In genomic region chr19:48695743-48696352, GRCh38 we compare ENCODE assay signal across 9 cellular contexts. TPM values are rescaled to one million over a fixed set of nuclear protein-coding genes. Genes with fewer than 3 reads are reported as not detected.
DNase-seq lines count a peak whose midpoint lies in the region; ATAC-seq and TF ChIP-seq lines count a peak whose summit lies in the region.
"Had no signal": no experiment of that assay in that cellular context is flagged by ENCODE, and none has a peak within 500 bp of the region (broad histone marks: within the 10 kb centered on the region; RNA-seq: fewer than 3 reads in every experiment).

TSS of gene FUT2 (plus strand) at chr19:48695971. CDS start at chr19:48702957, 6,986 bp downstream.

- H3K27ac ChIP-seq in mesenchymal stem cell (ENCODE audit: low read length, poor library complexity, severe bottlenecking) (no peak within 1 kb of the TSS), vagina (peak within 1 kb of the TSS; percentile 64)

- H3K9ac ChIP-seq in mesenchymal stem cell (ENCODE audit: low read length): peak within 1 kb of the TSS; percentile 27

- no peak within 1 kb of the TSS for H2AFZ ChIP-seq in mesenchymal stem cell (ENCODE audit: low read depth, low read length)

- H3K4me1 Mint-ChIP-seq in MCF 10A (ENCODE audit: insufficient read depth, unreplicated experiment): peaks cover 12% of the 10 kb centered on the region
- H3K4me1 Mint-ChIP-seq in central memory CD8-positive, alpha-beta T cell: peaks cover 11% of the 10 kb centered on the region

- H4K8ac ChIP-seq in mesenchymal stem cell (ENCODE audit: low read length): peak within 1 kb of the TSS; percentile 57

- POLR2A ChIA-PET in MCF 10A (lab: Yijun Ruan, JAX): interaction anchor here (0.7 to 1.6 kb wide), 3 partner anchors 12 to 369 kb away, joined by 3 to 4 read pairs (median 3); no protein-coding TSS in a partner anchor
- POLR2A ChIA-PET in HEK293T (lab: Yijun Ruan, JAX): no interaction called here

- no peak within 1 kb of the TSS for H3K27ac Mint-ChIP-seq in MCF 10A (ENCODE audit: low read depth, unreplicated experiment)
- H3K27ac Mint-ChIP-seq in central memory CD8-positive, alpha-beta T cell (ENCODE audit: low read depth): peak within 1 kb of the TSS; percentile 55

- H3K36me3 ChIP-seq in mesenchymal stem cell (ENCODE audit: control insufficient read depth in 1 of 2, insufficient read depth in 2 of 2, low read depth in 1 of 2, low read length in 2 of 2) (no peaks in the 10 kb centered on the region), vagina (peaks cover 0 to under 1% of the 10 kb centered on the region in 2 donors)

- peak within 1 kb of the TSS; percentile 57 for H2BK15ac ChIP-seq in mesenchymal stem cell (ENCODE audit: low read depth, poor library complexity, severe bottlenecking)

- no peaks in the 10 kb centered on the region for H3K9me3 Mint-ChIP-seq in MCF 10A (ENCODE audit: unreplicated experiment)
- H3K9me3 Mint-ChIP-seq in central memory CD8-positive, alpha-beta T cell: no peaks in the 10 kb centered on the region

- TF ChIP-seq POLR2A in vagina (IDR thresholded peaks at IDR 0.05): no peak

- no peaks in the 10 kb centered on the region for H3K36me3 Mint-ChIP-seq in MCF 10A (ENCODE audit: insufficient read depth, unreplicated experiment)
- no peaks in the 10 kb centered on the region for H3K36me3 Mint-ChIP-seq in central memory CD8-positive, alpha-beta T cell (ENCODE audit: insufficient read depth)

- no peak for TF ChIP-seq CTCF in MCF 10A (IDR thresholded peaks at IDR 0.05; ENCODE audit: unreplicated experiment)
- TF ChIP-seq CTCF in vagina (IDR thresholded peaks at IDR 0.05): no peak

- peak within 1 kb of the TSS; percentile 57 for H3K4me2 ChIP-seq in mesenchymal stem cell (ENCODE audit: low read length, poor library complexity, severe bottlenecking)

- no peak within 1 kb of the TSS for H3K4me3 Mint-ChIP-seq in MCF 10A (ENCODE audit: unreplicated experiment)
- peak within 1 kb of the TSS; percentile 62 for H3K4me3 Mint-ChIP-seq in central memory CD8-positive, alpha-beta T cell

- BruUV-seq in MCF 10A (replicated peaks; lab: Mats Ljungman, UMichigan): no TSS peak

- H3K4ac ChIP-seq in mesenchymal stem cell (ENCODE audit: low read depth in 1 of 2, low read length in 2 of 2): peak within 1 kb of the TSS in 1 of 2 experiments; percentile 49

- no peak within 1 kb of the TSS for H2AK5ac ChIP-seq in mesenchymal stem cell (ENCODE audit: low read length, severe bottlenecking)

- WGBS in mesenchymal stem cell: 14% methylated on average over 11 of the region's 16 CpGs

- H3K27me3 Mint-ChIP-seq in MCF 10A (ENCODE audit: insufficient read depth, unreplicated experiment): no peaks in the 10 kb centered on the region
- peaks cover 27% of the 10 kb centered on the region for H3K27me3 Mint-ChIP-seq in central memory CD8-positive, alpha-beta T cell

- H3K14ac ChIP-seq in mesenchymal stem cell (ENCODE audit: low read length in 2 of 2): peak within 1 kb of the TSS in 1 of 2 experiments; percentile 89

- no peak for ATAC-seq in central memory CD8-positive, alpha-beta T cell (replicated peaks; ENCODE audit: extremely low read depth, poor library complexity, severe bottlenecking)

- H3K9me3 ChIP-seq in mesenchymal stem cell (ENCODE audit: control insufficient read depth, low read length): no peaks in the 10 kb centered on the region
- H3K9me3 ChIP-seq in vagina: no peaks in the 10 kb centered on the region

- H2BK12ac ChIP-seq in mesenchymal stem cell (ENCODE audit: low read length in 2 of 2): peak within 1 kb of the TSS in 1 of 2 experiments; percentile 66

- peak within 1 kb of the TSS in 1 of 2 experiments; percentile 74 for H3K23ac ChIP-seq in mesenchymal stem cell (ENCODE audit: low read length in 2 of 2)

- H3K27me3 ChIP-seq in mesenchymal stem cell (ENCODE audit: control insufficient read depth in 1 of 2, insufficient read depth in 1 of 2, low read length in 2 of 2): peaks cover 8 to 21% of the 10 kb centered on the region in 2 experiments
- H3K27me3 ChIP-seq in vagina: no peaks in the 10 kb centered on the region

- H3K4me3 ChIP-seq in mesenchymal stem cell (ENCODE audit: insufficient read depth in 1 of 2, low read depth in 1 of 2, low read length in 2 of 2): peak within 1 kb of the TSS in 1 of 2 experiments; percentile 38
- H3K4me3 ChIP-seq in vagina: peak within 1 kb of the TSS in 1 of 2 donors; percentile 37

- in situ Hi-C loops in T47D (cut with HindIII; ENCODE audit: low pct_unique_long_range_greater_than_20kb, low sequenced_read_pairs): no loop called here

- H3K79me1 ChIP-seq in mesenchymal stem cell (replicated peaks; ENCODE audit: low read length, poor library complexity, severe bottlenecking): no peaks in the 10 kb centered on the region

- H4K91ac ChIP-seq in mesenchymal stem cell (ENCODE audit: low read length): peak within 1 kb of the TSS; percentile 62

- CTCF ChIA-PET in MCF 10A (lab: Yijun Ruan, JAX): interaction anchor here (1.9 kb wide), 1 partner anchor 20 kb away, joined by 5 read pairs; no protein-coding TSS in a partner anchor
- CTCF ChIA-PET in HEK293T (lab: Yijun Ruan, JAX): interaction anchor here (1.1 kb wide), 1 partner anchor 20 kb away, joined by 3 read pairs; no protein-coding TSS in a partner anchor

- peaks cover 20% of the 10 kb centered on the region for H3K4me1 ChIP-seq in mesenchymal stem cell (ENCODE audit: control insufficient read depth, insufficient read depth, low read depth, low read length)
- H3K4me1 ChIP-seq in vagina: peaks cover 13% of the 10 kb centered on the region

- intact Hi-C loops in MCF 10A (cut with micrococcal nuclease): no loop called here
- intact Hi-C loops in vagina (cut with DNase I): no loop called here

- H2BK120ac ChIP-seq in mesenchymal stem cell (ENCODE audit: low read depth, low read length): peak within 1 kb of the TSS; percentile 22

- H3K18ac ChIP-seq in mesenchymal stem cell (ENCODE audit: low read depth in 1 of 2, low read length in 2 of 2): peak within 1 kb of the TSS in 1 of 2 experiments; percentile 63

- no peak within 1 kb of the TSS for H2BK5ac ChIP-seq in mesenchymal stem cell (ENCODE audit: low read depth, low read length, poor library complexity, severe bottlenecking)

- DNase-seq in T47D (ENCODE audit: low read depth in 1 of 2, low spot score in 1 of 2) (peak; percentile 63 to 64), MCF 10A (ENCODE audit: unreplicated experiment) (no peak), mesenchymal stem cell (no peak), vagina (ENCODE audit: extremely low spot score in 2 of 2) (no peak), HEK293T (ENCODE audit: extremely low spot score) (no peak), NCI-H2227 treated with DMSO at 0.1 percent for 48 hours (lab: John Stamatoyannopoulos, UW) (no peak), NCI-H1048 (lab: John Stamatoyannopoulos, UW) (no peak)
- no peak for DNase-seq in central memory CD8-positive, alpha-beta T cell (ENCODE audit: low spot score in 2 of 2)

TF ChIP-seq in HEK293T, 16 proteins besides CTCF, POLR2A, EP300 and RAD21:
- TF ChIP-seq TARDBP (IDR thresholded peaks at IDR 0.05) (no peak), BHLHE40 (IDR thresholded peaks at IDR 0.05; ENCODE audit: borderline replicate concordance) (no peak), L3MBTL2 (conservative IDR thresholded peaks at IDR 0.05) (no peak), FOXM1 (IDR thresholded peaks at IDR 0.05; ENCODE audit: borderline replicate concordance) (no peak), ZNF384 (IDR thresholded peaks at IDR 0.05) (no peak), CTBP1 (IDR thresholded peaks at IDR 0.05; ENCODE audit: borderline replicate concordance) (no peak), FOXA1 (IDR thresholded peaks at IDR 0.05) (no peak), LEF1 (IDR thresholded peaks at IDR 0.05; ENCODE audit: borderline replicate concordance) (no peak), NFRKB (IDR thresholded peaks at IDR 0.05) (no peak), PKNOX1 (IDR thresholded peaks at IDR 0.05) (no peak), SUZ12 (IDR thresholded peaks at IDR 0.05) (no peak), ELF4 (IDR thresholded peaks at IDR 0.05) (no peak), ARNT (IDR thresholded peaks at IDR 0.05) (no peak), SP1 (IDR thresholded peaks at IDR 0.05) (no peak), FOXK2 (IDR thresholded peaks at IDR 0.05) (no peak), HDGF (IDR thresholded peaks at IDR 0.05; ENCODE audit: borderline replicate concordance) (no peak)
TF ChIP-seq in HEK293T: peak in this region for 0.

RNA-seq across cellular contexts. Expression of gene FUT2, which starts in this region (rescaled TPM):
- not detected in 2 replicates for total RNA-seq in MCF 10A (2022)
- not detected for polyA plus RNA-seq in mesenchymal stem cell (2013, experiment 1 of 2)
- not detected for polyA plus RNA-seq in mesenchymal stem cell (2013, experiment 2 of 2)
- 6.1 TPM for total RNA-seq in vagina
- total RNA-seq: mononuclear cell had no signal

Comparison
In these comparisons a context has a peak if more than half of its experiments do, and no peak if none do; other contexts are left out.
1. DNase-seq: peak in T47D (2 of 2); none in MCF 10A (single experiment), central memory CD8-positive, alpha-beta T cell (0 of 2), mesenchymal stem cell (single experiment), vagina (0 of 2), HEK293T (single experiment), NCI-H2227 treated with DMSO at 0.1 percent for 48 hours (single experiment) and NCI-H1048 (single experiment).